Comparison of ENCODE assay signal across 8 cellular contexts in the genomic region with DNA sequence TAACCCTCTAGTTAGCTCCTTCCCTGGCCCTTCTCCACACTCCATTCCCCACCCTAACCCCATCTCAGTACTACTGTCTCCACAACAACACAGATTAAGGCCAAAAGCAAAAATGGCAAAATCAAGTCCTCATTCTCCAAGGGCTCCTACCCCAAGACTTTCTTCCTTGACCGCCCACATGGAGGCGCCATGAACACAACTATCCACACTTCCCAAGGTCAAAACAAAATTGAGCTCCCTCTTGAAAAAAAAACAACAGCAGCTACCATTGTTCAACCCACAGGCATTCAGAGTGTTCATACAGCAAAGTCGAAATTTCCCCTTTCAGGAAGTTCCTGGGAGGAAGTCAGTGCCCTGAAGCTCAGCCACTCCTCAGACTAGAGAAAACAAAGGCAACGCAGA. TPM values are rescaled to one million over a fixed set of nuclear protein-coding genes. Genes with fewer than 3 reads are reported as not detected.
DNase-seq lines count a peak whose midpoint lies in the region; ATAC-seq, FAIRE-seq and TF ChIP-seq lines count a peak whose summit lies in the region.

No MANE protein-coding gene starts in this region.

- H3K9ac ChIP-seq in K562 (ENCODE audit: insufficient read depth in 1 of 2, low read depth in 2 of 2, low read length in 2 of 2) (no peak overlapping the region), smooth muscle cell (ENCODE audit: low read depth) (no peak overlapping the region)

- peak; percentile 74 for FAIRE-seq in K562 (lab: Jason Lieb, UNC)

- POLR2A ChIA-PET in BJ (lab: Charles Lee) (interaction anchor here (0.5 to 1.0 kb wide), 2 partner anchors 55 to 148 kb away, joined by 4 read pairs; no protein-coding TSS in a partner anchor), T-cell (lab: Charles Lee) (interaction anchor here in 1 of 2 donors (0.6 to 0.7 kb wide), 2 partner anchors 55 to 95 kb away, joined by 3 to 5 read pairs; no protein-coding TSS in a partner anchor), K562 (lab: Yijun Ruan, JAX) (interaction anchor here (0.7 to 1.4 kb wide), 4 partner anchors 9 to 56 kb away, joined by 3 to 4 read pairs (median 3); no protein-coding TSS in a partner anchor)

- no peaks in the 10 kb centered on the region for H3K36me3 Mint-ChIP-seq in T-cell

- ATAC-seq in T-cell (replicated peaks in 1 of 4), result peak; percentile 17 to 64 (median 64)
- peak; percentile 80 for ATAC-seq in K562
- ATAC-seq in GM21619 (IDR thresholded peaks at IDR 0.05; ENCODE audit: unreplicated experiment), result no peak

- peak overlapping the region; percentile 78 to 85 for H3K27ac Mint-ChIP-seq in T-cell

- H3K9me3 Mint-ChIP-seq in T-cell, result no peaks in the 10 kb centered on the region

- no peaks in the 10 kb centered on the region for H3K9me1 ChIP-seq in K562 (ENCODE audit: control insufficient read depth, insufficient read depth, low read length)

- in situ Hi-C loops in K562 (cut with MboI), result loop anchor here (10.0 kb wide), 1 partner anchor 138 kb away; no protein-coding TSS in a partner anchor

- peaks cover 10 to 36% of the 10 kb centered on the region in 2 experiments; a peak in 4 of 5 replicates for H3K4me1 ChIP-seq in K562 (replicated peaks in 1 of 2; ENCODE audit: control insufficient read depth in 2 of 2, insufficient read depth in 2 of 2, low read length in 2 of 2)
- H3K4me1 ChIP-seq in smooth muscle cell (ENCODE audit: low read depth), result peaks cover 26% of the 10 kb centered on the region

- H3K4me3 Mint-ChIP-seq in T-cell, result peak overlapping the region in 1 of 3 donors; percentile 56

- H3K4me3 ChIP-seq in BJ (ENCODE audit: low read depth, low read length), result no peak overlapping the region
- H3K4me3 ChIP-seq in HFF-Myc (replicated peaks; ENCODE audit: low read depth, low read length), result no peak overlapping the region
- H3K4me3 ChIP-seq in K562, result no peak overlapping the region
- H3K4me3 ChIP-seq in smooth muscle cell, result no peak overlapping the region

- H3K27ac ChIP-seq in K562 (ENCODE audit: extremely low read depth, low read depth, low read length), result peak overlapping the region; percentile 62; the same call in 1 of the 3 replicates
- no peak overlapping the region for H3K27ac ChIP-seq in smooth muscle cell (ENCODE audit: low read depth)

- H3K79me2 ChIP-seq in K562 (ENCODE audit: control insufficient read depth, insufficient read depth, low read length) (peaks cover 91% of the 10 kb centered on the region), smooth muscle cell (ENCODE audit: low read depth) (peaks cover 81% of the 10 kb centered on the region)

- no peaks in the 10 kb centered on the region for H3K9me3 ChIP-seq in K562 (replicated peaks; ENCODE audit: control insufficient read depth, insufficient read depth, low read depth, low read length)
- H3K9me3 ChIP-seq in smooth muscle cell (replicated peaks; ENCODE audit: low read depth), result no peaks in the 10 kb centered on the region

- CTCF ChIA-PET in BJ (lab: Yijun Ruan, JAX), result interaction anchor here (0.5 to 7.1 kb wide), 21 partner anchors 8 to 544 kb away, joined by 3 to 70 read pairs (median 4); no protein-coding TSS in a partner anchor
- CTCF ChIA-PET in T-cell (lab: Charles Lee), result interaction anchor here (0.5 to 4.2 kb wide), 33 partner anchors 9 to 1621 kb away, joined by 3 to 40 read pairs (median 4); partner anchors contain the start of gene PSAT1 (in 1 of the 2)
- CTCF ChIA-PET in K562 (lab: Yijun Ruan, JAX; ENCODE audit: low intra/inter-chr PET ratio), result interaction anchor here (0.7 to 1.0 kb wide), 3 partner anchors 58 to 194 kb away, joined by 3 to 5 read pairs (median 4); no protein-coding TSS in a partner anchor

- 29% methylated on average over 4 of the region's 4 CpGs for WGBS in K562 (ENCODE audit: insufficient coverage, low coverage, missing lambda C conversion rate)
- 42% methylated on average over 4 of the region's 4 CpGs for WGBS in smooth muscle cell (ENCODE audit: low lambda C conversion rate)

- H4K20me1 ChIP-seq in K562 (replicated peaks; ENCODE audit: control insufficient read depth, insufficient read depth, low read length) (no peaks in the 10 kb centered on the region), smooth muscle cell (ENCODE audit: low read depth) (peaks cover 98% of the 10 kb centered on the region)

- no peaks in the 10 kb centered on the region for H3K27me3 Mint-ChIP-seq in T-cell

- TF ChIP-seq POLR2A in K562 (conservative IDR thresholded peaks at IDR 0.05), result no peak

- H3K36me3 ChIP-seq in BJ (ENCODE audit: control insufficient read depth, insufficient read depth, low read length) (no peaks in the 10 kb centered on the region; the same call in 1 of the 2 replicates), K562 (ENCODE audit: control insufficient read depth, insufficient read depth, low read length) (peaks cover 15% of the 10 kb centered on the region; the same call in 2 of the 3 replicates), smooth muscle cell (ENCODE audit: low read depth) (no peaks in the 10 kb centered on the region)

- peak; percentile 72 to 85 for TF ChIP-seq RAD21 in K562 (CRISPR knock-in tag; conservative IDR thresholded peaks at IDR 0.05 in 1 of 2, IDR thresholded peaks at IDR 0.05 in 1 of 2)

- no peaks in the 10 kb centered on the region for H3F3A ChIP-seq in smooth muscle cell (ENCODE audit: low read depth)

- no peaks in the 10 kb centered on the region for H3K27me3 ChIP-seq in BJ (ENCODE audit: control insufficient read depth, insufficient read depth, low read length)
- no peaks in the 10 kb centered on the region for H3K27me3 ChIP-seq in K562 (ENCODE audit: control insufficient read depth in 2 of 2, insufficient read depth in 2 of 2, low read length in 2 of 2)
- H3K27me3 ChIP-seq in smooth muscle cell (ENCODE audit: low read depth), result no peaks in the 10 kb centered on the region

- TF ChIP-seq CTCF in BJ (IDR thresholded peaks at IDR 0.05; ENCODE audit: insufficient read depth, low read depth, low read length) (peak; percentile 54), HFF-Myc (IDR thresholded peaks at IDR 0.05; ENCODE audit: low read depth, low read length, missing control alignments) (peak; percentile 48), K562 (IDR thresholded peaks at IDR 0.05 in 2 of 3, conservative IDR thresholded peaks at IDR 0.05 in 1 of 3; ENCODE audit: insufficient read depth in 2 of 3, low read depth in 1 of 3, low read length in 3 of 3) (peak; percentile 57 to 75 (median 68)), smooth muscle cell (IDR thresholded peaks at IDR 0.05; ENCODE audit: borderline replicate concordance, insufficient read depth, poor library complexity, severe bottlenecking) (peak; percentile 26)

- no TSS peak for BruUV-seq in K562 (replicated peaks; lab: Mats Ljungman, UMichigan)

- no peak for DNase-seq in BJ (ENCODE audit: low read depth)
- DNase-seq in HFF-Myc (ENCODE audit: extremely low read depth, low read depth), result no peak
- DNase-seq in T-cell, result peak in 31 of 34 experiments; percentile 13 to 58 (median 29)
- peak; percentile 28 to 73 (median 41) for DNase-seq in K562 (ENCODE audit: extremely low read depth in 1 of 4, low spot score in 3 of 4)
- DNase-seq in iPS DF 19.7 (ENCODE audit: low read depth, low spot score), result peak; percentile 56
- no peak for DNase-seq in smooth muscle cell (lab: John Stamatoyannopoulos, UW; ENCODE audit: unreplicated experiment)
- DNase-seq in NCI-H2029 (lab: John Stamatoyannopoulos, UW), result no peak

- intact Hi-C loops in K562 (cut with micrococcal nuclease), result loop anchor here (1.0 kb wide), 2 partner anchors 58 to 144 kb away; no protein-coding TSS in a partner anchor

- H3K4me2 ChIP-seq in K562 (ENCODE audit: insufficient read depth, low read length) (no peak overlapping the region), smooth muscle cell (no peak overlapping the region)

- TF ChIP-seq EP300 in K562 (IDR thresholded peaks at IDR 0.05; ENCODE audit: low read length), result no peak

- H2AFZ ChIP-seq in K562 (ENCODE audit: low read depth, low read length) (no peak overlapping the region), smooth muscle cell (ENCODE audit: low read depth) (no peak overlapping the region)

- peaks cover 64 to 73% (median 66%) of the 10 kb centered on the region in 3 donors for H3K4me1 Mint-ChIP-seq in T-cell

TF ChIP-seq in K562, 482 proteins besides CTCF, POLR2A, EP300 and RAD21 (continues in another document):
- TF ChIP-seq DACH1 (IDR thresholded peaks at IDR 0.05; ENCODE audit: partially characterized antibody) (no peak), ZNF384 (IDR thresholded peaks at IDR 0.05; ENCODE audit: low read depth, low read length) (peak; percentile 86)
- TF ChIP-seq, protein P1, sequence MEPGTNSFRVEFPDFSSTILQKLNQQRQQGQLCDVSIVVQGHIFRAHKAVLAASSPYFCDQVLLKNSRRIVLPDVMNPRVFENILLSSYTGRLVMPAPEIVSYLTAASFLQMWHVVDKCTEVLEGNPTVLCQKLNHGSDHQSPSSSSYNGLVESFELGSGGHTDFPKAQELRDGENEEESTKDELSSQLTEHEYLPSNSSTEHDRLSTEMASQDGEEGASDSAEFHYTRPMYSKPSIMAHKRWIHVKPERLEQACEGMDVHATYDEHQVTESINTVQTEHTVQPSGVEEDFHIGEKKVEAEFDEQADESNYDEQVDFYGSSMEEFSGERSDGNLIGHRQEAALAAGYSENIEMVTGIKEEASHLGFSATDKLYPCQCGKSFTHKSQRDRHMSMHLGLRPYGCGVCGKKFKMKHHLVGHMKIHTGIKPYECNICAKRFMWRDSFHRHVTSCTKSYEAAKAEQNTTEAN (CRISPR knock-in tag; IDR thresholded peaks at IDR 0.05), result no peak

RNA-seq across cellular contexts. Expression of gene GNAQ, which starts 54.4 kb away (rescaled TPM):
- polyA plus RNA-seq in BJ (2011; rRNA removed), result 21.4 and 45.2 TPM in 2 replicates
- 28.8 and 46.5 TPM in 2 replicates for polyA minus RNA-seq in BJ (2011; rRNA and poly(A)+ RNA removed)
- 10 to 100 TPM; 29.3 to 48.4 (median 38.3) TPM for total RNA-seq in T-cell
- 28.6 and 79.4 TPM in 2 replicates for total RNA-seq in K562 (2011; cell fraction: chromatin; rRNA removed; ENCODE audit: low replicate concordance)
- total RNA-seq in K562 (2011; cell fraction: nucleolus; rRNA removed), result 5.3 and 7.6 TPM in 2 replicates
- total RNA-seq in K562 (2011; cell fraction: nucleoplasm; rRNA removed), result 12.1 and 18.6 TPM in 2 replicates
- total RNA-seq in K562 (2014; rRNA removed), result 9.7 and 10.9 TPM in 2 replicates
- total RNA-seq in K562 (2014; rRNA removed; fragmentation: Illumina TruSeq; extraction: Trizol), result 17.5 and 20.7 TPM in 2 replicates
- 17.8 and 18.8 TPM in 2 replicates for total RNA-seq in K562 (2015; rRNA removed; fragmentation: Illumina TruSeq; extraction: Trizol)
- total RNA-seq in K562 (2021), result 23.7 and 27.9 TPM in 2 replicates
- 19.4 and 25.6 TPM in 2 replicates for polyA plus RNA-seq in K562 (2011; rRNA removed)
- polyA plus RNA-seq in K562 (2011; cell fraction: cytosol; rRNA removed), result 6.6 and 11.7 TPM in 2 replicates
- 14.6 and 27.6 TPM in 2 replicates for polyA plus RNA-seq in K562 (2011; cell fraction: nucleus; rRNA removed)
- 9.4 and 13.0 TPM in 2 replicates for polyA plus RNA-seq in K562 (2012)
- polyA plus RNA-seq in K562 (2014; fragmentation: Illumina TruSeq; extraction: Trizol), result 21.3 and 22.2 TPM in 2 replicates
- polyA plus RNA-seq in K562 (2014; fragmentation: Nextera tagmentation; extraction: Ambion mirVana), result 1 to 10 TPM; 4.8 to 8.9 TPM
- 10.4 and 11.0 TPM in 2 replicates for polyA plus RNA-seq in K562 (2014; rRNA removed)
- 115 and 117 TPM in 2 replicates for polyA minus RNA-seq in K562 (2011; rRNA and poly(A)+ RNA removed)
- polyA minus RNA-seq in K562 (2011; cell fraction: cytosol; rRNA and poly(A)+ RNA removed), result 18.7 and 22.0 TPM in 2 replicates
- polyA minus RNA-seq in K562 (2011; cell fraction: nucleus; rRNA and poly(A)+ RNA removed), result 10.4 and 13.6 TPM in 2 replicates
- 41.4 and 49.6 TPM in 2 replicates for total RNA-seq in smooth muscle cell
- polyA plus RNA-seq in smooth muscle cell, result 10.9 and 12.5 TPM in 2 replicates

Comparison
In these comparisons a context has a peak if more than half of its experiments do, and no peak if none do; other contexts are left out.
1. DNase-seq: peak in T-cell (31 of 34), K562 (4 of 4) and iPS DF 19.7 (single experiment); none in BJ (single experiment), HFF-Myc (single experiment), smooth muscle cell (single experiment) and NCI-H2029 (single experiment).
2. Peak in every context shown above with its lines, with median percentiles within 50 percentile points of each other: CTCF ChIP-seq.